In the genomic region with DNA sequence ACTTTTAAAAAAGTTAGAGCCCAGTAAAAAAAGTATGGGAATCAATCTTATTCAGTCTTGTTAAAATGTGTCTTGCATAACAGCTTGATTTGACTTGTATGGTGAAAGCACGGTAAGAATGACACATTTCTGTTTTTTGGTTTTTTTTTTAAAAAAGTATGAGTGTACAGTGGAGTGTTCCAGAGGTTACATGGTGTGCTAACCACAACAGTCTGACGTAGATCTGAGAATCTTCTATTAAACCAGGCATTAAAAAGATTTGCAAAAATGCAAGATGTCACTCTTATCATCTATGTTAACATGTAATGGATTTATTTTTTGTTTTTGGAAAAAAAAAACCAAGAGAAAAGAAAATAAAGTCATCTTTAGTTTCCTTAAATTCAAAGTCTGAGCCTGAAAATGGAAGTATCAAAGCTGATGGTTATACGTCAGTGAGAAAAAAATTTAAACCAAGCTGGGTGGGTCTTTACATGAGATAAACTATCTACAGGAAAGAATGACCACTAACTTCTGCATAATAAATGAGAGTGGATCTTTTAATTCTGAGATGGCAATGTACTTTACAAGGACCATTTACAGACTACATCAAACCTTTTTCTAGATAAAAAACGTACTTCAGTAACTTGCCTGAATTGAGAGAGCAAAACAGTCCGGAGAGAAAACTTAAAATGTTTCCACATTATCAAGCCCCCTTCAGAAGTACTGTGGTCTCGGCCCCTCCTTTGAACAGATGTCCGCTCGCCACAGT, we compare ENCODE assay signal across 8 cellular contexts. TPM values are rescaled to one million over a fixed set of nuclear protein-coding genes. Genes with fewer than 3 reads are reported as not detected.
A peak's percentile ranks its signal among the peaks of the same experiment; 100 is the strongest.
DNase-seq lines count a peak whose midpoint lies in the region; ATAC-seq, FAIRE-seq and TF ChIP-seq lines count a peak whose summit lies in the region.

No MANE protein-coding gene starts in this region.

- H3K4me1 ChIP-seq in NT2/D1 (ENCODE audit: insufficient read depth, insufficient read length): no peaks in the 10 kb centered on the region
- peaks cover 7% of the 10 kb centered on the region for H3K4me1 ChIP-seq in mammary epithelial cell (ENCODE audit: insufficient read depth, low read length)
- peaks cover 63% of the 10 kb centered on the region for H3K4me1 ChIP-seq in HepG2 (ENCODE audit: insufficient read depth, low read length)
- peaks cover 24% of the 10 kb centered on the region for H3K4me1 ChIP-seq in thymus (ENCODE audit: control insufficient read depth, insufficient read depth, low read length)

- TF ChIP-seq RAD21 in HepG2 (CRISPR knock-in tag; IDR thresholded peaks at IDR 0.05): no peak

- H3K9ac ChIP-seq in NT2/D1 (ENCODE audit: insufficient read length, low read depth) (peak overlapping the region; percentile 95), mammary epithelial cell (ENCODE audit: insufficient read depth, low read length) (peak overlapping the region; percentile 99), HepG2 (ENCODE audit: insufficient read depth, low read depth, low read length) (peak overlapping the region; percentile 93)

- H3K27ac ChIP-seq in mammary epithelial cell (ENCODE audit: insufficient read depth, low read depth, low read length): peak overlapping the region; percentile 100
- H3K27ac ChIP-seq in HepG2 (ENCODE audit: extremely low read length, insufficient read depth, low read length): peak overlapping the region; percentile 100
- H3K27ac ChIP-seq in thymus (ENCODE audit: low read depth): peak overlapping the region; percentile 100

- POLR2A ChIA-PET in HepG2 (lab: Yijun Ruan, JAX): interaction anchor here (0.9 to 3.4 kb wide), 9 partner anchors 9 to 109 kb away, joined by 3 to 74 read pairs (median 8); a partner anchor contains a TSS

- H4K20me1 ChIP-seq in mammary epithelial cell (ENCODE audit: insufficient read depth, low read length) (no peaks in the 10 kb centered on the region), HepG2 (ENCODE audit: insufficient read depth, low read length) (no peaks in the 10 kb centered on the region; the same call in 1 of the 2 replicates)

- WGBS in mammary epithelial cell (ENCODE audit: low coverage, missing lambda C conversion rate): 0% methylated on average over 8 of the region's 8 CpGs
- WGBS in HepG2 (ENCODE audit: low lambda C conversion rate): 2% methylated on average over 8 of the region's 8 CpGs
- under 1% methylated on average over 8 of the region's 8 CpGs for WGBS in thymus

- TF ChIP-seq EP300 in HepG2 (IDR thresholded peaks at IDR 0.05; ENCODE audit: low read depth in 2 of 2, low read length in 2 of 2) (no peak), HepG2 (CRISPR knock-in tag; IDR thresholded peaks at IDR 0.05; ENCODE audit: borderline replicate concordance) (no peak)

- H3K36me3 ChIP-seq in NT2/D1 (ENCODE audit: insufficient read depth, insufficient read length, low read length) (peaks cover 23% of the 10 kb centered on the region), mammary epithelial cell (ENCODE audit: insufficient read depth, low read length) (peaks cover 7% of the 10 kb centered on the region), HepG2 (replicated peaks in 1 of 2; ENCODE audit: control insufficient read depth in 1 of 2, insufficient read depth in 2 of 2, low read length in 2 of 2) (no peaks in the 10 kb centered on the region), thymus (ENCODE audit: control insufficient read depth, insufficient read depth) (no peaks in the 10 kb centered on the region)

- H2AFZ ChIP-seq in mammary epithelial cell (ENCODE audit: low read depth, low read length) (peak overlapping the region; percentile 91), HepG2 (ENCODE audit: low read length) (no peak overlapping the region)

- BruUV-seq in mammary epithelial cell (replicated peaks; lab: Mats Ljungman, UMichigan) (TSS peak; percentile 52), HepG2 (replicated peaks; lab: Mats Ljungman, UMichigan) (TSS peak; percentile 63)

- H3K4me2 ChIP-seq in mammary epithelial cell (ENCODE audit: insufficient read depth, low read depth, low read length) (peak overlapping the region; percentile 96), HepG2 (ENCODE audit: low read depth, low read length) (peak overlapping the region; percentile 81)

- H3K79me2 ChIP-seq in mammary epithelial cell (ENCODE audit: insufficient read depth, low read length): peaks cover 93% of the 10 kb centered on the region
- peaks cover 85% of the 10 kb centered on the region for H3K79me2 ChIP-seq in HepG2 (ENCODE audit: insufficient read depth, low read length)

- intact Hi-C loops in mammary epithelial cell (cut with micrococcal nuclease): no loop called here
- intact Hi-C loops in HepG2 (cut with micrococcal nuclease; ENCODE audit: unreplicated experiment): loop anchor here (1.0 to 5.0 kb wide), 2 partner anchors 9 to 554 kb away; a partner anchor contains a TSS

- no peak for ATAC-seq in HepG2

- H3K9me3 ChIP-seq in NT2/D1 (ENCODE audit: insufficient read depth, low read length): no peaks in the 10 kb centered on the region
- H3K9me3 ChIP-seq in mammary epithelial cell (replicated peaks; ENCODE audit: insufficient read depth, low read length): no peaks in the 10 kb centered on the region
- no peaks in the 10 kb centered on the region for H3K9me3 ChIP-seq in HepG2 (ENCODE audit: low read length)
- H3K9me3 ChIP-seq in thymus (ENCODE audit: control insufficient read depth): no peaks in the 10 kb centered on the region

- peak; percentile 16 for DNase-seq in stimulated activated CD4-positive, alpha-beta T cell treated with anti-CD3 and anti-CD28 coated beads, Interleukin-4, amount 100 ng/mL, for 24 hours
- DNase-seq in stimulated activated CD4-positive, alpha-beta T cell treated with anti-CD3 and anti-CD28 coated beads, Interleukin-4, amount 100 ng/mL, for 4 hours: no peak
- DNase-seq in NT2/D1 (ENCODE audit: low read depth, low spot score) (no peak), mammary epithelial cell (peak; percentile 88), HepG2 (ENCODE audit: low spot score) (no peak), SK-N-DZ (ENCODE audit: low spot score) (no peak), NCI-H1694 treated with DMSO at 0.1 percent for 48 hours (lab: John Stamatoyannopoulos, UW) (no peak)

- dilution Hi-C loops in mammary epithelial cell (cut with HindIII; ENCODE audit: low sequenced_read_pairs): no loop called here

- CTCF ChIA-PET in mammary epithelial cell (lab: Charles Lee; ENCODE audit: low non-redundant PET): interaction anchor here (0.7 kb wide), 1 partner anchor 727 kb away, joined by 9 read pairs; no protein-coding TSS in a partner anchor
- CTCF ChIA-PET in HepG2 (lab: Yijun Ruan, JAX; ENCODE audit: low intra/inter-chr PET ratio, low total read pairs): no interaction called here

- H3K4me3 ChIP-seq in NT2/D1 (ENCODE audit: insufficient read length, low read depth) (peak overlapping the region; percentile 91), mammary epithelial cell (replicated peaks in 1 of 3; ENCODE audit: insufficient read depth in 1 of 3, low read depth in 2 of 3, low read length in 3 of 3) (peak overlapping the region; percentile 74 to 91 (median 81)), HepG2 (replicated peaks in 1 of 3; ENCODE audit: insufficient read depth in 1 of 3, low read depth in 2 of 3, low read length in 3 of 3) (peak overlapping the region; percentile 80 to 96 (median 93)), thymus (ENCODE audit: low read length) (peak overlapping the region; percentile 92)

- in situ Hi-C loops in mammary epithelial cell (cut with MboI; ENCODE audit: low sequenced_read_pairs in 2 of 2): no loop called here
- in situ Hi-C loops in HepG2 (cut with HindIII; ENCODE audit: extremely low pct_ligation_motif_present, low pct_unique_long_range_greater_than_20kb): no loop called here

- TF ChIP-seq CTCF in mammary epithelial cell (conservative IDR thresholded peaks at IDR 0.05 in 1 of 2, IDR thresholded peaks at IDR 0.05 in 1 of 2; ENCODE audit: extremely low read depth in 1 of 2, insufficient read depth in 1 of 2, low read depth in 1 of 2, low read length in 2 of 2): no peak
- no peak for TF ChIP-seq CTCF in HepG2 (CRISPR knock-in tag; IDR thresholded peaks at IDR 0.05)

- H3K27me3 ChIP-seq in NT2/D1 (ENCODE audit: insufficient read depth, insufficient read length): no peaks in the 10 kb centered on the region
- no peaks in the 10 kb centered on the region for H3K27me3 ChIP-seq in mammary epithelial cell (ENCODE audit: insufficient read depth, low read length)
- no peaks in the 10 kb centered on the region; a peak in 1 of 5 replicates for H3K27me3 ChIP-seq in HepG2 (ENCODE audit: control insufficient read depth in 1 of 2, insufficient read depth in 2 of 2, low read length in 2 of 2)
- H3K27me3 ChIP-seq in thymus (ENCODE audit: control insufficient read depth, insufficient read depth): no peaks in the 10 kb centered on the region

- FAIRE-seq in HepG2 (lab: Jason Lieb, UNC): peak; percentile 8

- TF ChIP-seq POLR2A in HepG2 (IDR thresholded peaks at IDR 0.05; ENCODE audit: insufficient read depth in 1 of 2, low read depth in 2 of 2, low read length in 2 of 2): no peak

RNA-seq across cellular contexts. Expression of a gene that starts 1.6 kb away (rescaled TPM):
- 10 to 100 TPM; 21.1 to 38.7 TPM for total RNA-seq in mammary epithelial cell
- polyA plus RNA-seq in mammary epithelial cell: 19.8 TPM
- polyA minus RNA-seq in mammary epithelial cell: 16.6 TPM
- 39.5 and 50.8 TPM in 2 replicates for total RNA-seq in HepG2 (2016; rRNA removed; fragmentation: Illumina TruSeq; extraction: Trizol)
- total RNA-seq in HepG2 (2016; cell fraction: cytosol; rRNA removed; fragmentation: Illumina TruSeq; extraction: Trizol; ENCODE audit: low read depth): 20.3 and 21.4 TPM in 2 replicates
- 39.6 and 53.8 TPM in 2 replicates for total RNA-seq in HepG2 (2016; cell fraction: insoluble cytoplasmic fraction; rRNA removed; fragmentation: Illumina TruSeq; extraction: Trizol)
- 21.1 and 26.8 TPM in 2 replicates for total RNA-seq in HepG2 (2016; cell fraction: membrane; rRNA removed; fragmentation: Illumina TruSeq; extraction: Trizol)
- total RNA-seq in HepG2 (2016; cell fraction: nucleus; rRNA removed; fragmentation: Illumina TruSeq; extraction: Trizol): 26.7 and 32.6 TPM in 2 replicates
- polyA plus RNA-seq in HepG2 (2011; rRNA removed): 17.3 and 17.5 TPM in 2 replicates
- polyA plus RNA-seq in HepG2 (2011; cell fraction: cytosol; rRNA removed): 14.7 and 16.5 TPM in 2 replicates
- 13.3 and 13.7 TPM in 2 replicates for polyA plus RNA-seq in HepG2 (2011; cell fraction: nucleus; rRNA removed)
- 16.1 and 16.5 TPM in 2 replicates for polyA plus RNA-seq in HepG2 (2012)
- polyA plus RNA-seq in HepG2 (2016; cell fraction: cytosol; fragmentation: Illumina TruSeq; extraction: Trizol; ENCODE audit: low read depth): 4.0 and 4.5 TPM in 2 replicates
- 41.6 and 42.3 TPM in 2 replicates for polyA plus RNA-seq in HepG2 (2016; cell fraction: insoluble cytoplasmic fraction; fragmentation: Illumina TruSeq; extraction: Trizol; ENCODE audit: low read depth)
- polyA plus RNA-seq in HepG2 (2016; cell fraction: membrane; fragmentation: Illumina TruSeq; extraction: Trizol; ENCODE audit: low read depth): 7.4 and 10.3 TPM in 2 replicates
- 29.3 and 31.2 TPM in 2 replicates for polyA plus RNA-seq in HepG2 (2016; cell fraction: nucleus; fragmentation: Illumina TruSeq; extraction: Trizol; ENCODE audit: insufficient read depth, low read depth)
- 18.7 and 35.6 TPM in 2 replicates for polyA minus RNA-seq in HepG2 (2011; rRNA and poly(A)+ RNA removed; ENCODE audit: low replicate concordance)
- 16.2 and 16.9 TPM in 2 replicates for polyA minus RNA-seq in HepG2 (2011; cell fraction: cytosol; rRNA and poly(A)+ RNA removed)
- 26.9 and 28.7 TPM in 2 replicates for polyA minus RNA-seq in HepG2 (2011; cell fraction: nucleus; rRNA and poly(A)+ RNA removed)
- 26.5 TPM for polyA plus RNA-seq in thymus
- polyA plus RNA-seq in SK-N-DZ (2014; cell fraction: cytosol; rRNA removed): 47.9 and 56.9 TPM in 2 replicates
- 32.4 and 38.5 TPM in 2 replicates for polyA plus RNA-seq in SK-N-DZ (2014; cell fraction: nucleus; rRNA removed)

Comparison
In these comparisons a context has a peak if more than half of its experiments do, and no peak if none do; other contexts are left out.
1. DNase-seq: peak in stimulated activated CD4-positive, alpha-beta T cell treated with anti-CD3 and anti-CD28 coated beads, Interleukin-4, amount 100 ng/mL, for 24 hours (single experiment) and mammary epithelial cell (single experiment); none in stimulated activated CD4-positive, alpha-beta T cell treated with anti-CD3 and anti-CD28 coated beads, Interleukin-4, amount 100 ng/mL, for 4 hours (0 of 2), NT2/D1 (single experiment), HepG2 (single experiment), SK-N-DZ (single experiment) and NCI-H1694 treated with DMSO at 0.1 percent for 48 hours (single experiment).
2. Peak in every context shown above with its lines, with median percentiles within 50 percentile points of each other: H3K4me3 ChIP-seq, H3K9ac ChIP-seq and H3K27ac ChIP-seq.